Comparison of ENCODE assay signal across 11 cellular contexts in the genomic region with DNA sequence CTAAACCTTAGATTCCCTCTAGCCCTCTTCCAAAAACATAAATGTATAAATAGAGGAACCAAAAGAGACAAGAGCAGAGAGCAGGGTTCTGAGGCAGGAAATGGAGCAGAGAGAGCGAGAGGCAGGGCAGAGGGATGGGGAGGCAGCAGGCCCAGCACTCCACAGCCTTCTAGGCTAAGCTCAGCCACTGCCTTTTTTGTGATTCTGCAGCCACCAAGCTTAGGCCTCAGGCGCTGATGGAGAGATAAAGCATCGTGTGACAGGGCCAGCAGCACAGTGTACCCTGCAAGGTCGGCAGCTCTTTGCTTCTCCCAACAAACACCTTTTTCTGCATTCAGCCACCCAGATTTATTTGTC. TPM values are rescaled to one million over a fixed set of nuclear protein-coding genes. Genes with fewer than 3 reads are reported as not detected.
DNase-seq lines count a peak whose midpoint lies in the region; TF ChIP-seq lines count a peak whose summit lies in the region.
"Had no signal": no experiment of that assay in that cellular context is flagged by ENCODE, and none has a peak within 500 bp of the region (broad histone marks: within the 10 kb centered on the region; RNA-seq: fewer than 3 reads in every experiment).

No MANE protein-coding gene starts in this region.

- no peak for TF ChIP-seq POLR2A in erythroblast (IDR thresholded peaks at IDR 0.05; ENCODE audit: low read length)

- peak; percentile 59 for DNase-seq in Ammon's horn (ENCODE audit: low spot score)
- DNase-seq in NOMO-1 treated with DMSO at 0.1 percent for 48 hours (lab: John Stamatoyannopoulos, UW; ENCODE audit: unreplicated experiment): peak; percentile 63
- peak; percentile 59 to 67 for DNase-seq in erythroblast (lab: John Stamatoyannopoulos, UW)
- DNase-seq in occipital lobe (lab: John Stamatoyannopoulos, UW): peak; percentile 20
- DNase-seq in EL: no peak
- DNase-seq in HuH-7 (ENCODE audit: low spot score): no peak
- DNase-seq in stimulated activated CD4-positive, alpha-beta T cell treated with anti-CD3 and anti-CD28 coated beads, Interleukin-1b, Interleukin-23, amount 100 ng/mL, for 48 hours: no peak
- DNase-seq in superior temporal gyrus (ENCODE audit: extremely low spot score): no peak
- DNase-seq: activated T-cell treated with anti-CD3 and anti-CD28 coated beads, Interleukin-2, amount 50 U/mL, for 24 hours; CD4-positive, alpha-beta memory T cell; stimulated activated naive CD4-positive, alpha-beta T cell treated with Interleukin-2 at 50 U/mL for 16 hours had no signal

RNA-seq across cellular contexts. Expression of a gene that starts 14.4 kb away (rescaled TPM):
- total RNA-seq in occipital lobe: 95.1 TPM

RNA-seq across cellular contexts. Expression of a gene that starts 36.7 kb away (rescaled TPM):
- total RNA-seq in occipital lobe: 32.6 TPM

RNA-seq across cellular contexts. Expression of a gene that starts 52.8 kb away (rescaled TPM):
- total RNA-seq in occipital lobe: 0.94 TPM

RNA-seq across cellular contexts. Expression of a gene that starts 59.7 kb away (rescaled TPM):
- 3.6 TPM for total RNA-seq in occipital lobe

Comparison
In these comparisons a context has a peak if more than half of its experiments do, and no peak if none do; other contexts are left out.
1. DNase-seq: peak in Ammon's horn (single experiment), NOMO-1 treated with DMSO at 0.1 percent for 48 hours (single experiment), erythroblast (2 of 2) and occipital lobe (single experiment); none in EL (single experiment), HuH-7 (single experiment), stimulated activated CD4-positive, alpha-beta T cell treated with anti-CD3 and anti-CD28 coated beads, Interleukin-1b, Interleukin-23, amount 100 ng/mL, for 48 hours (single experiment) and superior temporal gyrus (single experiment).